In the genomic region with DNA sequence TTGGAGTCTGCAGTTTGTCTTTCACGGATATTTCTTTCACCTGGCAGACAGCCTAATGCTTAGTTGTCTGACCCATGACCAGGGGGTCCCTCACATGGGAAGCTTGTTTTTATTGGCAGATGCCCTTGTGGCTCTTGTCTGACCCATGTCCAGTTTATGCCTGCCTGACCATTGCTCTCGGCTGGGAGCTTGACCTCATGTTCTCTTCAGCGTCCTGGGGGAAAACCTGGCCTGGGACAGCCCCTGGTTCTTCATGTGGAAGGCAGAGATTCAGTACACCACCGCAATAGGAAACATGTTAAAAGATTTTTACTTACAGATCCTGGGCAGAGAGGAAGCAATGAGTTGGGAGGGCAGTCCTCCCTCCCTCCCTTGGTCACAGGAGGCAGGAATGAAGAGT, we compare ENCODE assay signal across 16 cellular contexts.
DNase-seq lines count a peak whose midpoint lies in the region; ATAC-seq and TF ChIP-seq lines count a peak whose summit lies in the region.
"Had no signal": no experiment of that assay in that cellular context is flagged by ENCODE, and none has a peak within 500 bp of the region (broad histone marks: within the 10 kb centered on the region; RNA-seq: fewer than 3 reads in every experiment).

No MANE protein-coding gene starts in this region.

- H3K9me3 ChIP-seq in right atrium auricular region (no peaks in the 10 kb centered on the region), neuronal stem cell (replicated peaks in 1 of 2; ENCODE audit: control insufficient read depth in 2 of 2, insufficient read depth in 1 of 2, low read depth in 1 of 2, low read length in 2 of 2) (no peaks in the 10 kb centered on the region), thyroid gland (no peaks in the 10 kb centered on the region)

- no peaks in the 10 kb centered on the region for H3K4me1 ChIP-seq in right atrium auricular region
- no peaks in the 10 kb centered on the region for H3K4me1 ChIP-seq in neuronal stem cell (ENCODE audit: control insufficient read depth in 2 of 2, insufficient read depth in 1 of 2, low read depth in 1 of 2, low read length in 2 of 2)
- H3K4me1 ChIP-seq in thyroid gland, result peaks cover 0 to 8% of the 10 kb centered on the region in 2 donors

- H3K27ac ChIP-seq in right atrium auricular region (peak overlapping the region in 1 of 2 donors; percentile 10), neuronal stem cell (replicated peaks; ENCODE audit: low read length) (no peak overlapping the region), thyroid gland (no peak overlapping the region)

- H3K4me3 ChIP-seq in right atrium auricular region, result no peak overlapping the region
- no peak overlapping the region for H3K4me3 ChIP-seq in neuronal stem cell (ENCODE audit: low read length in 2 of 2)
- H3K4me3 ChIP-seq in thyroid gland (replicated peaks in 1 of 3), result no peak overlapping the region

- H3K4me3 Mint-ChIP-seq in chondrocyte (ENCODE audit: unreplicated experiment), result no peak overlapping the region
- H3K4me3 Mint-ChIP-seq: CD4-positive, alpha-beta memory T cell had no signal

- H2AK5ac ChIP-seq in neuronal stem cell (ENCODE audit: low read depth, low read length), result no peak overlapping the region

- intact Hi-C loops in Right ventricle myocardium inferior (cut with DNase I), result no loop called here
- intact Hi-C loops in thyroid gland (cut with DNase I), result no loop called here

- H3K18ac ChIP-seq in neuronal stem cell (ENCODE audit: low read length), result no peak overlapping the region

- H3K27ac Mint-ChIP-seq in chondrocyte (ENCODE audit: unreplicated experiment), result peak overlapping the region; percentile 41
- H3K27ac Mint-ChIP-seq: CD4-positive, alpha-beta memory T cell had no signal

- no peak overlapping the region for H3K14ac ChIP-seq in neuronal stem cell (ENCODE audit: low read length)

- peak overlapping the region; percentile 48 for H4K8ac ChIP-seq in neuronal stem cell (ENCODE audit: low read depth, low read length)

- peaks cover 12% of the 10 kb centered on the region for H3K9me3 Mint-ChIP-seq in chondrocyte (ENCODE audit: low read depth)

- H2BK120ac ChIP-seq in neuronal stem cell (ENCODE audit: low read depth, low read length), result no peak overlapping the region

- H3K27me3 ChIP-seq in right atrium auricular region (no peaks in the 10 kb centered on the region), neuronal stem cell (ENCODE audit: control insufficient read depth in 3 of 3, insufficient read depth in 3 of 3, low read depth in 1 of 3, low read length in 3 of 3) (no peaks in the 10 kb centered on the region), thyroid gland (no peaks in the 10 kb centered on the region)

- ATAC-seq in Right ventricle myocardium inferior (peak; percentile 46), HG03045 (IDR thresholded peaks at IDR 0.05; ENCODE audit: unreplicated experiment) (no peak), HG03571 (IDR thresholded peaks at IDR 0.05; ENCODE audit: unreplicated experiment) (no peak)

- no CpG with 5 or more reads among the region's 4 CpGs for WGBS in neuronal stem cell (ENCODE audit: extremely low coverage in 2 of 2, insufficient read length in 2 of 2, insufficient replicate concordance in 1 of 2), 2 donors
- WGBS in thyroid gland, 2 donors, result 56 to 60% methylated on average over 4 of the region's 4 CpGs

- no peak overlapping the region for H3K4ac ChIP-seq in neuronal stem cell (ENCODE audit: low read length)

- TF ChIP-seq CTCF in right atrium auricular region (IDR thresholded peaks at IDR 0.05) (no peak), chondrocyte (IDR thresholded peaks at IDR 0.05) (no peak), thyroid gland (IDR thresholded peaks at IDR 0.05) (no peak)

- no peak overlapping the region for H2BK12ac ChIP-seq in neuronal stem cell (ENCODE audit: low read length)

- TF ChIP-seq POLR2A in thyroid gland (IDR thresholded peaks at IDR 0.05), result no peak

- H2BK5ac ChIP-seq in neuronal stem cell (ENCODE audit: low read length), result no peak overlapping the region

- no peaks in the 10 kb centered on the region for H3K27me3 Mint-ChIP-seq in chondrocyte (ENCODE audit: low read depth)

- H3K4me1 Mint-ChIP-seq in chondrocyte (ENCODE audit: low read depth), result peaks cover 24% of the 10 kb centered on the region
- H3K4me1 Mint-ChIP-seq: CD4-positive, alpha-beta memory T cell had no signal

- DNase-seq in Right ventricle myocardium inferior (ENCODE audit: missing footprints) (no peak), right atrium auricular region (ENCODE audit: low spot score) (no peak), chondrocyte (ENCODE audit: low spot score) (no peak), neuronal stem cell (ENCODE audit: low spot score) (no peak), thyroid gland (peak; percentile 3 to 12), NCI-H1694 treated with DMSO at 0.1 percent for 48 hours (lab: John Stamatoyannopoulos, UW) (no peak)
- DNase-seq: 8988T; Calu3; CD4-positive, alpha-beta memory T cell; HCEC 1CT; NCI-H187 treated with DMSO at 0.1 percent for 48 hours; NCI-H2171; NCI-H446; RPMI8226 had no signal

- H3K36me3 Mint-ChIP-seq in chondrocyte (ENCODE audit: low read depth), result no peaks in the 10 kb centered on the region
- H3K36me3 Mint-ChIP-seq: CD4-positive, alpha-beta memory T cell had no signal

- H3K4me2 ChIP-seq in neuronal stem cell (ENCODE audit: insufficient read depth, low read length, poor library complexity, severe bottlenecking), result no peak overlapping the region

- no peak overlapping the region for H2BK15ac ChIP-seq in neuronal stem cell (ENCODE audit: low read length)

- no peaks in the 10 kb centered on the region for H3K79me1 ChIP-seq in neuronal stem cell (ENCODE audit: low read depth, low read length)

- no peak overlapping the region for H4K91ac ChIP-seq in neuronal stem cell (ENCODE audit: low read depth, low read length, poor library complexity)

- H3K36me3 ChIP-seq in right atrium auricular region (no peaks in the 10 kb centered on the region), neuronal stem cell (replicated peaks in 1 of 2; ENCODE audit: control insufficient read depth in 2 of 2, insufficient read depth in 2 of 2, low read length in 2 of 2) (no peaks in the 10 kb centered on the region), thyroid gland (no peaks in the 10 kb centered on the region)

- H3K9ac ChIP-seq in neuronal stem cell (ENCODE audit: low read depth, low read length, poor library complexity), result no peak overlapping the region

- no peak overlapping the region for H3K23ac ChIP-seq in neuronal stem cell (ENCODE audit: low read depth, low read length, poor library complexity)

- no peak overlapping the region for H2AFZ ChIP-seq in neuronal stem cell (ENCODE audit: low read length)

Comparison
In these comparisons a context has a peak if more than half of its experiments do, and no peak if none do; other contexts are left out.
1. DNase-seq: peak in thyroid gland (2 of 2); none in Right ventricle myocardium inferior (single experiment), right atrium auricular region (single experiment), chondrocyte (single experiment), neuronal stem cell (single experiment) and NCI-H1694 treated with DMSO at 0.1 percent for 48 hours (single experiment).